Comparison of ENCODE assay signal across 1 cellular context in genomic region chr15:84600687-84601554, GRCh38.
TF ChIP-seq lines count a peak whose summit lies in the region.

Gene ZSCAN2 (plus strand): TSS chr15:84601009. CDS start chr15:84603928, 2,919 bp downstream.

TF ChIP-seq in HEK293, 187 proteins besides CTCF, POLR2A, EP300 and RAD21 (continued from another document):
- TF ChIP-seq, protein P1, sequence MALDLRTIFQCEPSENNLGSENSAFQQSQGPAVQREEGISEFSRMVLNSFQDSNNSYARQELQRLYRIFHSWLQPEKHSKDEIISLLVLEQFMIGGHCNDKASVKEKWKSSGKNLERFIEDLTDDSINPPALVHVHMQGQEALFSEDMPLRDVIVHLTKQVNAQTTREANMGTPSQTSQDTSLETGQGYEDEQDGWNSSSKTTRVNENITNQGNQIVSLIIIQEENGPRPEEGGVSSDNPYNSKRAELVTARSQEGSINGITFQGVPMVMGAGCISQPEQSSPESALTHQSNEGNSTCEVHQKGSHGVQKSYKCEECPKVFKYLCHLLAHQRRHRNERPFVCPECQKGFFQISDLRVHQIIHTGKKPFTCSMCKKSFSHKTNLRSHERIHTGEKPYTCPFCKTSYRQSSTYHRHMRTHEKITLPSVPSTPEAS (tag by site-specific recombination; IDR thresholded peaks at IDR 0.05) = no peak
- TF ChIP-seq ZNF560 (tag by site-specific recombination; IDR thresholded peaks at IDR 0.05; ENCODE audit: borderline replicate concordance) (no peak), ZNF777 (tag by site-specific recombination; IDR thresholded peaks at IDR 0.05; ENCODE audit: borderline replicate concordance) (peak; percentile 80), ZNF639 (tag by site-specific recombination; IDR thresholded peaks at IDR 0.05) (no peak), ZNF596 (tag by site-specific recombination; IDR thresholded peaks at IDR 0.05) (no peak), ZFP37 (tag by site-specific recombination; IDR thresholded peaks at IDR 0.05) (peak; percentile 13; the same call in 1 of the 2 replicates), BCL11A (tag by site-specific recombination; IDR thresholded peaks at IDR 0.05; ENCODE audit: low read depth) (peak; percentile 35; the same call in 1 of the 2 replicates), ZNF624 (tag by site-specific recombination; IDR thresholded peaks at IDR 0.05) (no peak), ZNF311 (tag by site-specific recombination; IDR thresholded peaks at IDR 0.05; ENCODE audit: borderline replicate concordance) (no peak), ZNF561 (tag by site-specific recombination; IDR thresholded peaks at IDR 0.05; ENCODE audit: borderline replicate concordance) (peak; percentile 11; the same call in 1 of the 2 replicates), ZNF112 (tag by site-specific recombination; IDR thresholded peaks at IDR 0.05) (no peak), ZNF600 (tag by site-specific recombination; IDR thresholded peaks at IDR 0.05) (peak; percentile 99), ZNF302 (tag by site-specific recombination; IDR thresholded peaks at IDR 0.05; ENCODE audit: low read depth) (no peak), ZNF10 (tag by site-specific recombination; IDR thresholded peaks at IDR 0.05) (no peak), SCRT2 (tag by site-specific recombination; IDR thresholded peaks at IDR 0.05) (no peak), KLF16 (tag by site-specific recombination; IDR thresholded peaks at IDR 0.05) (peak; percentile 58; the same call in 1 of the 2 replicates), ZBTB8A (tag by site-specific recombination; IDR thresholded peaks at IDR 0.05) (peak; percentile 87), ZNF433 (tag by site-specific recombination; IDR thresholded peaks at IDR 0.05; ENCODE audit: low read depth) (no peak), ZNF530 (tag by site-specific recombination; IDR thresholded peaks at IDR 0.05; ENCODE audit: low read depth) (no peak), ZNF664 (tag by site-specific recombination; IDR thresholded peaks at IDR 0.05) (no peak), ZNF555 (tag by site-specific recombination; conservative IDR thresholded peaks at IDR 0.05) (no peak), SETDB1 (IDR thresholded peaks at IDR 0.05; ENCODE audit: insufficient read length, low read length) (no peak), ZNF518A (tag by site-specific recombination; conservative IDR thresholded peaks at IDR 0.05; ENCODE audit: low read depth) (no peak; the same call in 1 of the 2 replicates), ZNF792 (tag by site-specific recombination; IDR thresholded peaks at IDR 0.05) (no peak), SP3 (tag by site-specific recombination; IDR thresholded peaks at IDR 0.05) (peak; percentile 76), BCL11B (tag by site-specific recombination; IDR thresholded peaks at IDR 0.05; ENCODE audit: low read depth) (peak; percentile 72; the same call in 1 of the 2 replicates)
- TF ChIP-seq, protein P2, sequence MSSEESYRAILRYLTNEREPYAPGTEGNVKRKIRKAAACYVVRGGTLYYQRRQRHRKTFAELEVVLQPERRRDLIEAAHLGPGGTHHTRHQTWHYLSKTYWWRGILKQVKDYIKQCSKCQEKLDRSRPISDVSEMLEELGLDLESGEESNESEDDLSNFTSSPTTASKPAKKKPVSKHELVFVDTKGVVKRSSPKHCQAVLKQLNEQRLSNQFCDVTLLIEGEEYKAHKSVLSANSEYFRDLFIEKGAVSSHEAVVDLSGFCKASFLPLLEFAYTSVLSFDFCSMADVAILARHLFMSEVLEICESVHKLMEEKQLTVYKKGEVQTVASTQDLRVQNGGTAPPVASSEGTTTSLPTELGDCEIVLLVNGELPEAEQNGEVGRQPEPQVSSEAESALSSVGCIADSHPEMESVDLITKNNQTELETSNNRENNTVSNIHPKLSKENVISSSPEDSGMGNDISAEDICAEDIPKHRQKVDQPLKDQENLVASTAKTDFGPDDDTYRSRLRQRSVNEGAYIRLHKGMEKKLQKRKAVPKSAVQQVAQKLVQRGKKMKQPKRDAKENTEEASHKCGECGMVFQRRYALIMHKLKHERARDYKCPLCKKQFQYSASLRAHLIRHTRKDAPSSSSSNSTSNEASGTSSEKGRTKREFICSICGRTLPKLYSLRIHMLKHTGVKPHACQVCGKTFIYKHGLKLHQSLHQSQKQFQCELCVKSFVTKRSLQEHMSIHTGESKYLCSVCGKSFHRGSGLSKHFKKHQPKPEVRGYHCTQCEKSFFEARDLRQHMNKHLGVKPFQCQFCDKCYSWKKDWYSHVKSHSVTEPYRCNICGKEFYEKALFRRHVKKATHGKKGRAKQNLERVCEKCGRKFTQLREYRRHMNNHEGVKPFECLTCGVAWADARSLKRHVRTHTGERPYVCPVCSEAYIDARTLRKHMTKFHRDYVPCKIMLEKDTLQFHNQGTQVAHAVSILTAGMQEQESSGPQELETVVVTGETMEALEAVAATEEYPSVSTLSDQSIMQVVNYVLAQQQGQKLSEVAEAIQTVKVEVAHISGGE (tag by site-specific recombination; conservative IDR thresholded peaks at IDR 0.05; ENCODE audit: low read depth) = peak; percentile 49; the same call in 1 of the 2 replicates
- TF ChIP-seq, protein P3, sequence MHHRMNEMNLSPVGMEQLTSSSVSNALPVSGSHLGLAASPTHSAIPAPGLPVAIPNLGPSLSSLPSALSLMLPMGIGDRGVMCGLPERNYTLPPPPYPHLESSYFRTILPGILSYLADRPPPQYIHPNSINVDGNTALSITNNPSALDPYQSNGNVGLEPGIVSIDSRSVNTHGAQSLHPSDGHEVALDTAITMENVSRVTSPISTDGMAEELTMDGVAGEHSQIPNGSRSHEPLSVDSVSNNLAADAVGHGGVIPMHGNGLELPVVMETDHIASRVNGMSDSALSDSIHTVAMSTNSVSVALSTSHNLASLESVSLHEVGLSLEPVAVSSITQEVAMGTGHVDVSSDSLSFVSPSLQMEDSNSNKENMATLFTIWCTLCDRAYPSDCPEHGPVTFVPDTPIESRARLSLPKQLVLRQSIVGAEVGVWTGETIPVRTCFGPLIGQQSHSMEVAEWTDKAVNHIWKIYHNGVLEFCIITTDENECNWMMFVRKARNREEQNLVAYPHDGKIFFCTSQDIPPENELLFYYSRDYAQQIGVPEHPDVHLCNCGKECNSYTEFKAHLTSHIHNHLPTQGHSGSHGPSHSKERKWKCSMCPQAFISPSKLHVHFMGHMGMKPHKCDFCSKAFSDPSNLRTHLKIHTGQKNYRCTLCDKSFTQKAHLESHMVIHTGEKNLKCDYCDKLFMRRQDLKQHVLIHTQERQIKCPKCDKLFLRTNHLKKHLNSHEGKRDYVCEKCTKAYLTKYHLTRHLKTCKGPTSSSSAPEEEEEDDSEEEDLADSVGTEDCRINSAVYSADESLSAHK (tag by site-specific recombination; IDR thresholded peaks at IDR 0.05) = no peak
- TF ChIP-seq, protein P4, sequence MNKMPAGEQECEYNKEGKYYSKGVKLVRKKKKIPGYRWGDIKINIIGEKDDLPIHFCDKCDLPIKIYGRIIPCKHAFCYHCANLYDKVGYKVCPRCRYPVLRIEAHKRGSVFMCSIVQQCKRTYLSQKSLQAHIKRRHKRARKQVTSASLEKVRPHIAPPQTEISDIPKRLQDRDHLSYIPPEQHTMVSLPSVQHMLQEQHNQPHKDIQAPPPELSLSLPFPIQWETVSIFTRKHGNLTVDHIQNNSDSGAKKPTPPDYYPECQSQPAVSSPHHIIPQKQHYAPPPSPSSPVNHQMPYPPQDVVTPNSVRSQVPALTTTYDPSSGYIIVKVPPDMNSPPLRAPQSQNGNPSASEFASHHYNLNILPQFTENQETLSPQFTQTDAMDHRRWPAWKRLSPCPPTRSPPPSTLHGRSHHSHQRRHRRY (tag by site-specific recombination; IDR thresholded peaks at IDR 0.05) = no peak
- TF ChIP-seq, protein P5, sequence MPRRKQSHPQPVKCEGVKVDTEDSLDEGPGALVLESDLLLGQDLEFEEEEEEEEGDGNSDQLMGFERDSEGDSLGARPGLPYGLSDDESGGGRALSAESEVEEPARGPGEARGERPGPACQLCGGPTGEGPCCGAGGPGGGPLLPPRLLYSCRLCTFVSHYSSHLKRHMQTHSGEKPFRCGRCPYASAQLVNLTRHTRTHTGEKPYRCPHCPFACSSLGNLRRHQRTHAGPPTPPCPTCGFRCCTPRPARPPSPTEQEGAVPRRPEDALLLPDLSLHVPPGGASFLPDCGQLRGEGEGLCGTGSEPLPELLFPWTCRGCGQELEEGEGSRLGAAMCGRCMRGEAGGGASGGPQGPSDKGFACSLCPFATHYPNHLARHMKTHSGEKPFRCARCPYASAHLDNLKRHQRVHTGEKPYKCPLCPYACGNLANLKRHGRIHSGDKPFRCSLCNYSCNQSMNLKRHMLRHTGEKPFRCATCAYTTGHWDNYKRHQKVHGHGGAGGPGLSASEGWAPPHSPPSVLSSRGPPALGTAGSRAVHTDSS (tag by site-specific recombination; IDR thresholded peaks at IDR 0.05) = no peak
